Comparison of ENCODE assay signal across 8 cellular contexts in genomic region chr3:12663936-12664908, GRCh38. TPM values are rescaled to one million over a fixed set of nuclear protein-coding genes. Genes with fewer than 3 reads are reported as not detected.
DNase-seq lines count a peak whose midpoint lies in the region; ATAC-seq and TF ChIP-seq lines count a peak whose summit lies in the region.

RAF1 (minus strand) TSS chr3:12664117; CDS start chr3:12618721, 45,396 bp downstream.

- peak within 1 kb of the TSS; percentile 98 for H3K4me3 Mint-ChIP-seq in T-helper 17 cell

- H3K4me1 ChIP-seq in left ventricle myocardium inferior = peaks cover 54% of the 10 kb centered on the region
- H3K4me1 ChIP-seq in prostate gland (replicated peaks) = peaks cover 2% of the 10 kb centered on the region
- H3K4me1 ChIP-seq in urinary bladder (ENCODE audit: insufficient read depth) = peaks cover 3% of the 10 kb centered on the region

- H3K27ac ChIP-seq in left ventricle myocardium inferior (replicated peaks) (peak within 1 kb of the TSS; percentile 98), prostate gland (peak within 1 kb of the TSS; percentile 98 to 99), urinary bladder (ENCODE audit: low read depth) (peak within 1 kb of the TSS; percentile 100)

- no peak for TF ChIP-seq CTCF in left ventricle myocardium inferior (IDR thresholded peaks at IDR 0.05; ENCODE audit: borderline replicate concordance)
- peak in 1 of 4 experiments; percentile 45 for TF ChIP-seq CTCF in prostate gland (IDR thresholded peaks at IDR 0.05)

- WGBS in prostate gland = 1% methylated on average over 50 of the region's 62 CpGs
- 1% methylated on average over 62 of the region's 62 CpGs for WGBS in urinary bladder

- intact Hi-C loops in left ventricle myocardium inferior (cut with micrococcal nuclease) = no loop called here
- intact Hi-C loops in prostate gland (cut with DNase I) = loop anchor here (5.0 to 10.0 kb wide), 2 partner anchors 51 to 107 kb away; partner anchors contain the start of gene MKRN2

- peaks cover 25% of the 10 kb centered on the region for H3K4me1 Mint-ChIP-seq in T-helper 17 cell

- peaks cover 7% of the 10 kb centered on the region for H3K36me3 Mint-ChIP-seq in T-helper 17 cell (ENCODE audit: low read depth)

- H3K9me3 ChIP-seq in T-helper 17 cell (ENCODE audit: control insufficient read depth, low read length, poor library complexity, severe bottlenecking) = no peaks in the 10 kb centered on the region
- no peaks in the 10 kb centered on the region for H3K9me3 ChIP-seq in left ventricle myocardium inferior (replicated peaks)
- H3K9me3 ChIP-seq in prostate gland = no peaks in the 10 kb centered on the region

- DNase-seq in NCI-H1694 treated with DMSO at 0.1 percent for 48 hours (lab: John Stamatoyannopoulos, UW) (peak; percentile 80), T-helper 17 cell (peak; percentile 96 to 98 (median 96)), amygdala (lab: John Stamatoyannopoulos, UW) (peak; percentile 73 to 99 (median 96)), left ventricle myocardium inferior (peak; percentile 98), prostate gland (ENCODE audit: low spot score) (peak; percentile 98)

- H3K27me3 Mint-ChIP-seq in T-helper 17 cell = no peaks in the 10 kb centered on the region

- no peaks in the 10 kb centered on the region for H3K27me3 ChIP-seq in left ventricle myocardium inferior (ENCODE audit: low read depth)
- no peaks in the 10 kb centered on the region for H3K27me3 ChIP-seq in prostate gland (replicated peaks; ENCODE audit: insufficient read depth)

- TF ChIP-seq POLR2A in GM15510 (IDR thresholded peaks at IDR 0.05; ENCODE audit: borderline replicate concordance, extremely low read depth, insufficient read length) = peak; percentile 80
- TF ChIP-seq POLR2A in prostate gland (IDR thresholded peaks at IDR 0.05) = peak; percentile 90

- H3K4me3 ChIP-seq in left ventricle myocardium inferior (peak within 1 kb of the TSS; percentile 85), prostate gland (peak within 1 kb of the TSS; percentile 78 to 98), urinary bladder (ENCODE audit: low read depth, low read length) (peak within 1 kb of the TSS; percentile 94)

- peak within 1 kb of the TSS; percentile 98 for H3K27ac Mint-ChIP-seq in T-helper 17 cell

- H3K36me3 ChIP-seq in left ventricle myocardium inferior (no peaks in the 10 kb centered on the region), prostate gland (no peaks in the 10 kb centered on the region), urinary bladder (ENCODE audit: insufficient read depth) (no peaks in the 10 kb centered on the region)

- ATAC-seq in HG02885 (IDR thresholded peaks at IDR 0.05; ENCODE audit: poor library complexity, unreplicated experiment) (peak; percentile 90), T-helper 17 cell (peak; percentile 92)

RNA-seq across cellular contexts. Expression of gene RAF1, which starts in this region (rescaled TPM):
- total RNA-seq in T-helper 17 cell (100 to 1,000 TPM; 115 to 123 TPM), left ventricle myocardium inferior (137 TPM), prostate gland (100 to 1,000 TPM; 101 to 126 TPM), urinary bladder (107 TPM)
- 69.5 TPM for polyA plus RNA-seq in urinary bladder

Comparison
In these comparisons a context has a peak if more than half of its experiments do, and no peak if none do; other contexts are left out.
1. Peak in every context shown above with its lines: DNase-seq, ATAC-seq, H3K4me3 ChIP-seq and H3K27ac ChIP-seq.